7 cellular contexts compared by ENCODE assay signal in the genomic region with DNA sequence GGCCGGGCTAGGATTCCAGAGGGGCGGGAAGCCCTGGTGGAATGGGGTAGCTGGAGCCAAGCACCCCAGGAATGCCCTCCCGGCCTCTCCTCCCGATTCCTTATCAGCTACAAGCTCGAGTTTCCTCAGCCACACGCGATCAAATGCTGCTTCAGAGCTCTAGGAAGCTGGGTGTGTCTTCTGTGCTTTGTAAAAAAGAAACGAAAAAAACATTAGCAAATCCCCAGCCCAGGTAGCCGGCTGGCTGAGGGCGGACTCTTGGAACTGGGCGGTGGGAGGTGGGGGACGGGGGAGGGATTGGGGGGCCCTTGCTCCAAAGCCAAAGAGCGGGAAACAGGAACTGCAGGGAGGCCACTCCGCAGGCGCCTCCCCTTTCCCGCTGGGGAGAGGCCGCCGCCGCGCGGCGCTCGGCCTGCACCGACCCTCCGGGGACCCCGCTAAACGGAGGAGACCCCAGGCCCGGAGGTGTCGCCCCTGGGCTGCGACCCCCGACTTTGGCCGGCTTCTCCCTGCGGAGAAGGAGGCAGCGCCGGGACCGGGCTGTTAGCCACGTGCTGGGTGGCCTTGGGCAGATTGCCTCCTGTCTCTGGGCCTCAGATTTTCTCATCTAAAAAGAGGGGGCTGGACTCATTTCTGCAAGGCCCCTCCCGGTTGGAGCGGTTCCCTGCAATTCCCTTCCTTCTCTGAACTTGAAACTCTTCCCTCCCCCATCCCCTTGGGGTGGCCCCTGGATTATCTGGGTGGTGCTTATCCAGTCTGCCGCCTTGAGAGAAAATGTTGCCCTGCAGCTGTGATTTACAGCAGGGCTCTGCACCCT. TPM values are rescaled to one million over a fixed set of nuclear protein-coding genes. Genes with fewer than 3 reads are reported as not detected.
DNase-seq lines count a peak whose midpoint lies in the region; ATAC-seq and TF ChIP-seq lines count a peak whose summit lies in the region.

No MANE protein-coding gene starts in this region.

- no peaks in the 10 kb centered on the region for H3K9me3 ChIP-seq in thyroid gland

- TF ChIP-seq CTCF in thyroid gland (IDR thresholded peaks at IDR 0.05) = no peak

- ATAC-seq in left lobe of liver = peak; percentile 75
- ATAC-seq in GM18873 (IDR thresholded peaks at IDR 0.05; ENCODE audit: low FRiP score, unreplicated experiment) = no peak

- H3K27ac ChIP-seq in thyroid gland = peak overlapping the region in 1 of 3 donors; percentile 64

- H3K36me3 ChIP-seq in thyroid gland = no peaks in the 10 kb centered on the region

- WGBS in thyroid gland, 2 donors = 5 to 7% methylated on average over 20 of the region's 40 CpGs

- H3K27me3 ChIP-seq in thyroid gland = no peaks in the 10 kb centered on the region

- peak overlapping the region in 2 of 3 donors; percentile 33 to 37 for H3K4me3 ChIP-seq in thyroid gland (replicated peaks in 1 of 3)

- peaks cover 0 to 5% of the 10 kb centered on the region in 2 donors for H3K4me1 ChIP-seq in thyroid gland

- no peak for TF ChIP-seq POLR2A in thyroid gland (IDR thresholded peaks at IDR 0.05)

- intact Hi-C loops in thyroid gland (cut with DNase I) = no loop called here

- peak; percentile 76 for DNase-seq in ELF-1 (ENCODE audit: low read depth, low spot score)
- DNase-seq in LoVo (ENCODE audit: low spot score) = peak; percentile 64
- peak; percentile 75 for DNase-seq in cerebellar cortex (ENCODE audit: low spot score)
- no peak for DNase-seq in left lobe of liver (ENCODE audit: low spot score)
- peak; percentile 14 to 21 for DNase-seq in thyroid gland
- no peak for DNase-seq in Ammon's horn (ENCODE audit: low spot score)

RNA-seq across cellular contexts. Expression of a gene that starts 40.9 kb away (rescaled TPM):
- total RNA-seq in left lobe of liver = not detected
- not detected for total RNA-seq in thyroid gland

Comparison
In these comparisons a context has a peak if more than half of its experiments do, and no peak if none do; other contexts are left out.
1. DNase-seq: peak in ELF-1 (single experiment), LoVo (single experiment), cerebellar cortex (single experiment) and thyroid gland (2 of 2); none in left lobe of liver (single experiment) and Ammon's horn (single experiment).